In genomic region chr20:60583741-60584140, GRCh38 we compare ENCODE assay signal across 13 cellular contexts.
"Had no signal": no experiment of that assay in that cellular context is flagged by ENCODE, and none has a peak within 500 bp of the region (broad histone marks: within the 10 kb centered on the region; RNA-seq: fewer than 3 reads in every experiment).

No MANE protein-coding gene starts in this region.

- ATAC-seq: body of pancreas; gastroesophageal sphincter; stimulated activated naive CD8-positive, alpha-beta T cell treated with anti-CD3 and anti-CD28 coated beads, Interleukin-15, amount 100 ng/mL, for 72 hours had no signal

- H3K27ac ChIP-seq: body of pancreas, esophagus squamous epithelium, gastroesophageal sphincter, ovary, thoracic aorta, vagina had no signal

- DNase-seq: activated CD4-positive, alpha-beta T cell treated with anti-CD3 and anti-CD28 coated beads, Interleukin-2, amount 50 U/mL, for 4 hours; activated CD4-positive, CD25-positive, alpha-beta regulatory T cell treated with anti-CD3 and anti-CD28 coated beads, Interleukin-2, amount 50 U/mL, for 72 hours; activated T-cell treated with anti-CD3 and anti-CD28 coated beads, Interleukin-2, amount 50 U/mL, for 1 hour; body of pancreas; cerebellar nuclear complex; esophagus squamous epithelium; kidney glomerular epithelial cell; ovary; stimulated activated CD4-positive, alpha-beta T cell treated with anti-CD3 and anti-CD28 coated beads, Interleukin-4, amount 100 ng/mL, for 24 hours; stimulated activated naive CD8-positive, alpha-beta T cell treated with anti-CD3 and anti-CD28 coated beads, Interleukin-15, amount 100 ng/mL, for 72 hours had no signal
